18 cellular contexts compared by ENCODE assay signal in the genomic region with DNA sequence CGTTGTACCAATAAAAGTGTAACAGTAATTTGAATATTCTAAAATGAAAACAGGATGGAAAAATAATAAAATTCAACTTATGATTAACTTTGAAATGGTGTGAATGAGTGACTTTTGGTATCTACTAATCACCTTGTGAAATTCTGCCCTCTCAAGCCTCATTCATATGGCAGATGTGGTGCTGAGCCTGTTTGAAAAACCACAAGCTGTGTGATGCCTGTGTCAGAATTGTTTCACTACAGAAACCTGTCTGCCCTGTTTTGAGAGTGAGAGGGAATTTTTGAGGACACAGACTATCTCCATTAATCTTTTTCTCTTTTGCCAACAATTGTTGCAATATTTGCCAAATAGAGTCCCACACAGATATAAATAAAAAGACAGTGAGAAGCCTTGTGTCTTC. TPM values are rescaled to one million over a fixed set of nuclear protein-coding genes. Genes with fewer than 3 reads are reported as not detected.
DNase-seq lines count a peak whose midpoint lies in the region; ATAC-seq and TF ChIP-seq lines count a peak whose summit lies in the region.
"Had no signal": no experiment of that assay in that cellular context is flagged by ENCODE, and none has a peak within 500 bp of the region (broad histone marks: within the 10 kb centered on the region; RNA-seq: fewer than 3 reads in every experiment).

No MANE protein-coding gene starts in this region.

- H3K27me3 Mint-ChIP-seq in activated CD4-positive, alpha-beta T cell treated with anti-CD3 and anti-CD28 coated beads for 36 hours = peaks cover 4% of the 10 kb centered on the region
- peaks cover 5% of the 10 kb centered on the region for H3K27me3 Mint-ChIP-seq in activated T-helper 17 cell treated with anti-CD3 and anti-CD28 coated beads, Interleukin-2, amount 50 U/mL, for 72 hours

- no peaks in the 10 kb centered on the region for H3K9me2 ChIP-seq in GM23248 (ENCODE audit: insufficient read depth)

- DNase-seq in activated CD4-positive, alpha-beta T cell treated with anti-CD3 and anti-CD28 coated beads for 36 hours = peak; percentile 22
- DNase-seq in activated CD4-positive, alpha-beta T cell treated with anti-CD3 and anti-CD28 coated beads for 1 hour = no peak
- DNase-seq in smooth muscle cell (lab: John Stamatoyannopoulos, UW; ENCODE audit: unreplicated experiment) (no peak), GM23248 (no peak), dermis blood vessel endothelial cell (no peak)
- DNase-seq: activated CD4-positive, alpha-beta T cell treated with anti-CD3 and anti-CD28 coated beads, Interleukin-2, amount 50 U/mL, for 1 hour; activated effector memory CD4-positive, alpha-beta T cell treated with Interleukin-2 at 50 U/mL for 16 hours; effector memory CD4-positive, alpha-beta T cell; mucosa of descending colon; NCI-H1417; NCI-H510A treated with DMSO at 0.1 percent for 48 hours; trophoblast cell had no signal

- H3K9ac ChIP-seq in smooth muscle cell (ENCODE audit: low read depth) (no peak overlapping the region), GM23248 (no peak overlapping the region)
- H3K9ac ChIP-seq: parathyroid adenoma had no signal

- H3K4me3 ChIP-seq in smooth muscle cell (no peak overlapping the region), GM23248 (no peak overlapping the region)
- H3K4me3 ChIP-seq: mucosa of descending colon had no signal

- 73% methylated on average over 1 of the region's 1 CpG for WGBS in smooth muscle cell (ENCODE audit: low lambda C conversion rate)
- WGBS in GM23248 (ENCODE audit: low coverage in 1 of 2, low lambda C conversion rate in 2 of 2, missing lambda C conversion rate in 2 of 2), 2 experiments = 7 to 13% methylated on average over 1 of the region's 1 CpG

- peaks cover 6% of the 10 kb centered on the region for H3F3A ChIP-seq in smooth muscle cell (ENCODE audit: low read depth)
- 0 out of 2 replicates have a peak, but pooled peaks cover 6% of the 10 kb centered on the region for H3F3A ChIP-seq in GM23248 (ENCODE audit: insufficient read depth)

- CTCF ChIA-PET in activated CD4-positive, alpha-beta T cell treated with anti-CD3 and anti-CD28 coated beads for 36 hours (lab: Charles Lee) = interaction anchor here (1.3 to 3.5 kb wide), 3 partner anchors 36 to 124 kb away, joined by 4 to 14 read pairs (median 12); no protein-coding TSS in a partner anchor

- H4K20me1 ChIP-seq in smooth muscle cell (ENCODE audit: low read depth) (no peaks in the 10 kb centered on the region), GM23248 (ENCODE audit: insufficient read depth) (no peaks in the 10 kb centered on the region)

- POLR2A ChIA-PET in activated CD4-positive, alpha-beta T cell treated with anti-CD3 and anti-CD28 coated beads for 36 hours (lab: Charles Lee) = no interaction called here

- no peak overlapping the region for H2AFZ ChIP-seq in smooth muscle cell (ENCODE audit: low read depth)
- no peak overlapping the region for H2AFZ ChIP-seq in GM23248
- H2AFZ ChIP-seq: parathyroid adenoma had no signal

- H3K4me2 ChIP-seq in smooth muscle cell (no peak overlapping the region), GM23248 (ENCODE audit: unreplicated experiment) (no peak overlapping the region)

- H3K27me3 ChIP-seq in smooth muscle cell (ENCODE audit: low read depth) = no peaks in the 10 kb centered on the region
- 0 out of 2 replicates have a peak, but pooled peaks cover 5% of the 10 kb centered on the region for H3K27me3 ChIP-seq in GM23248 (replicated peaks; ENCODE audit: insufficient read depth)

- H3K27ac Mint-ChIP-seq in activated CD4-positive, alpha-beta T cell treated with anti-CD3 and anti-CD28 coated beads for 36 hours = no peak overlapping the region
- H3K27ac Mint-ChIP-seq in activated T-helper 17 cell treated with anti-CD3 and anti-CD28 coated beads, Interleukin-2, amount 50 U/mL, for 72 hours = no peak overlapping the region

- intact Hi-C loops in activated CD4-positive, alpha-beta T cell treated with anti-CD3 and anti-CD28 coated beads for 36 hours (cut with DNase I, micrococcal nuclease) = no loop called here

- H3K79me2 ChIP-seq in smooth muscle cell (ENCODE audit: low read depth) (no peaks in the 10 kb centered on the region), GM23248 (ENCODE audit: insufficient read depth) (no peaks in the 10 kb centered on the region)
- H3K79me2 ChIP-seq: parathyroid adenoma had no signal

- H3K9me3 Mint-ChIP-seq in activated CD4-positive, alpha-beta T cell treated with anti-CD3 and anti-CD28 coated beads for 36 hours (ENCODE audit: low read depth) = no peaks in the 10 kb centered on the region
- no peaks in the 10 kb centered on the region for H3K9me3 Mint-ChIP-seq in activated T-helper 17 cell treated with anti-CD3 and anti-CD28 coated beads, Interleukin-2, amount 50 U/mL, for 72 hours

- H3K27ac ChIP-seq in smooth muscle cell (ENCODE audit: low read depth) = no peak overlapping the region
- no peak overlapping the region for H3K27ac ChIP-seq in GM23248
- H3K27ac ChIP-seq: parathyroid adenoma had no signal

- in situ Hi-C loops in GM23248 (cut with MboI) = no loop called here

- H3K9me3 ChIP-seq in smooth muscle cell (replicated peaks; ENCODE audit: low read depth) = no peaks in the 10 kb centered on the region
- no peaks in the 10 kb centered on the region for H3K9me3 ChIP-seq in GM23248 (ENCODE audit: low read depth)
- H3K9me3 ChIP-seq: mucosa of descending colon had no signal

- H3K36me3 ChIP-seq in smooth muscle cell (ENCODE audit: low read depth) (no peaks in the 10 kb centered on the region), GM23248 (ENCODE audit: low read depth) (no peaks in the 10 kb centered on the region)

- TF ChIP-seq CTCF in smooth muscle cell (IDR thresholded peaks at IDR 0.05; ENCODE audit: borderline replicate concordance, insufficient read depth, poor library complexity, severe bottlenecking) = no peak

- H3K36me3 Mint-ChIP-seq in activated CD4-positive, alpha-beta T cell treated with anti-CD3 and anti-CD28 coated beads for 36 hours (ENCODE audit: low read depth) = peaks cover under 1% of the 10 kb centered on the region
- H3K36me3 Mint-ChIP-seq in activated T-helper 17 cell treated with anti-CD3 and anti-CD28 coated beads, Interleukin-2, amount 50 U/mL, for 72 hours (ENCODE audit: low read depth) = peaks cover 2% of the 10 kb centered on the region

- peaks cover 43% of the 10 kb centered on the region for H3K4me1 Mint-ChIP-seq in activated CD4-positive, alpha-beta T cell treated with anti-CD3 and anti-CD28 coated beads for 36 hours
- H3K4me1 Mint-ChIP-seq in activated T-helper 17 cell treated with anti-CD3 and anti-CD28 coated beads, Interleukin-2, amount 50 U/mL, for 72 hours = peaks cover 16% of the 10 kb centered on the region

- ATAC-seq in activated CD4-positive, alpha-beta T cell treated with anti-CD3 and anti-CD28 coated beads for 36 hours = peak; percentile 16
- ATAC-seq in GM19468 (IDR thresholded peaks at IDR 0.05; ENCODE audit: extremely low read depth, unreplicated experiment) = peak; percentile 35
- peak; percentile 30 for ATAC-seq in HG02973 (IDR thresholded peaks at IDR 0.05; ENCODE audit: unreplicated experiment)
- ATAC-seq in activated T-helper 17 cell treated with anti-CD3 and anti-CD28 coated beads, Interleukin-2, amount 50 U/mL, for 72 hours (replicated peaks) = peak; percentile 40
- ATAC-seq: mucosa of descending colon had no signal

- H3K4me1 ChIP-seq in smooth muscle cell (ENCODE audit: low read depth) (no peaks in the 10 kb centered on the region), GM23248 (ENCODE audit: insufficient read depth) (peaks cover 12% of the 10 kb centered on the region)

- no peak overlapping the region for H3K4me3 Mint-ChIP-seq in activated CD4-positive, alpha-beta T cell treated with anti-CD3 and anti-CD28 coated beads for 36 hours
- H3K4me3 Mint-ChIP-seq in activated T-helper 17 cell treated with anti-CD3 and anti-CD28 coated beads, Interleukin-2, amount 50 U/mL, for 72 hours = no peak overlapping the region

RNA-seq across cellular contexts. Expression of gene RNU6-7, which starts 3.9 kb away (rescaled TPM):
- not detected for total RNA-seq in activated CD4-positive, alpha-beta T cell treated with anti-CD3 and anti-CD28 coated beads for 36 hours
- total RNA-seq in activated T-helper 17 cell treated with anti-CD3 and anti-CD28 coated beads, Interleukin-2, amount 50 U/mL, for 72 hours = not detected
- total RNA-seq in smooth muscle cell = not detected in 2 replicates
- polyA plus RNA-seq in smooth muscle cell = not detected in 2 replicates
- total RNA-seq in GM23248 (2014; rRNA removed; shearing (Covaris generic)) = not detected in 2 replicates
- not detected in 2 replicates for polyA plus RNA-seq in GM23248 (2016; fragmentation: Nextera tagmentation; extraction: Ambion mirVana)
- not detected in 2 replicates for total RNA-seq in dermis blood vessel endothelial cell
- total RNA-seq: A172, frontal cortex, mucosa of descending colon had no signal

RNA-seq across cellular contexts. Expression of gene RNU6-8, which starts 5.2 kb away (rescaled TPM):
- total RNA-seq in activated CD4-positive, alpha-beta T cell treated with anti-CD3 and anti-CD28 coated beads for 36 hours = not detected
- not detected for total RNA-seq in activated T-helper 17 cell treated with anti-CD3 and anti-CD28 coated beads, Interleukin-2, amount 50 U/mL, for 72 hours
- total RNA-seq in smooth muscle cell (not detected in 2 replicates), dermis blood vessel endothelial cell (not detected in 2 replicates)
- polyA plus RNA-seq in smooth muscle cell (not detected in 2 replicates), GM23248 (2016; fragmentation: Nextera tagmentation; extraction: Ambion mirVana) (not detected in 2 replicates)
- total RNA-seq in GM23248 (2014; rRNA removed; shearing (Covaris generic)) = not detected in 2 replicates
- total RNA-seq: A172, frontal cortex, mucosa of descending colon had no signal
